Comparison of ENCODE assay signal across 8 cellular contexts in genomic region chr12:49974231-49974675, GRCh38. TPM values are rescaled to one million over a fixed set of nuclear protein-coding genes. Genes with fewer than 3 reads are reported as not detected.
DNase-seq lines count a peak whose midpoint lies in the region; ATAC-seq and TF ChIP-seq lines count a peak whose summit lies in the region.

No MANE protein-coding gene starts in this region.

- no peaks in the 10 kb centered on the region for H3K79me2 ChIP-seq in SK-N-SH (ENCODE audit: insufficient read depth)

- no peaks in the 10 kb centered on the region for H3K27me3 ChIP-seq in SK-N-SH (ENCODE audit: insufficient read depth)

- H3K4me3 ChIP-seq in SK-N-SH (ENCODE audit: low read depth in 2 of 2, low read length in 1 of 2), result no peak overlapping the region

- POLR2A ChIA-PET in SK-N-SH (lab: Yijun Ruan, JAX), result interaction anchor here (0.6 to 1.0 kb wide), 3 partner anchors 10 to 106 kb away, joined by 3 read pairs; no protein-coding TSS in a partner anchor

- H3K4me2 ChIP-seq in SK-N-SH, result no peak overlapping the region

- 41% methylated on average over 6 of the region's 15 CpGs for WGBS in SK-N-SH (ENCODE audit: low lambda C conversion rate)

- H3K4me1 ChIP-seq in SK-N-SH (ENCODE audit: control insufficient read depth in 1 of 2, insufficient read depth in 2 of 2, low read depth in 1 of 2, low read length in 1 of 2), result peaks cover 0 to 54% of the 10 kb centered on the region in 2 experiments; a peak in 2 of 4 replicates

- TF ChIP-seq EP300 in SK-N-SH (IDR thresholded peaks at IDR 0.05; ENCODE audit: borderline replicate concordance in 1 of 2, low read depth in 1 of 2, low read length in 1 of 2), result no peak

- ATAC-seq in omental fat pad (ENCODE audit: low FRiP score) (peak; percentile 56), HG02759 (IDR thresholded peaks at IDR 0.05; ENCODE audit: unreplicated experiment) (no peak), GM18870 (IDR thresholded peaks at IDR 0.05; ENCODE audit: unreplicated experiment) (no peak)

- no peaks in the 10 kb centered on the region for H3K9me2 ChIP-seq in SK-N-SH

- DNase-seq in DMS53 (lab: John Stamatoyannopoulos, UW), result peak; percentile 82
- DNase-seq in SK-N-SH, result peak; percentile 88
- peak; percentile 52 for DNase-seq in fibroblast of the conjunctiva (ENCODE audit: low read depth)
- no peak for DNase-seq in omental fat pad (ENCODE audit: low spot score)
- DNase-seq in T-helper 1 cell, result no peak
- DNase-seq in T-helper 2 cell treated with Interferon-gamma antibody and Interleukin-4, amounts not matched to agents 5 μg/mL and 100 μg/mL, for 36 hours (ENCODE audit: low spot score), result no peak

- H3K27ac ChIP-seq in SK-N-SH (ENCODE audit: low read depth in 2 of 2, low read length in 1 of 2), result peak overlapping the region in 1 of 2 experiments; percentile 73; a peak in 2 of 4 replicates

- H3K27me3 Mint-ChIP-seq in T-helper 2 cell treated with Interferon-gamma antibody and Interleukin-4, amounts not matched to agents 5 μg/mL and 100 μg/mL, for 36 hours (ENCODE audit: low read depth), result no peaks in the 10 kb centered on the region

- no peak overlapping the region for H3K4me3 Mint-ChIP-seq in T-helper 2 cell treated with Interferon-gamma antibody and Interleukin-4, amounts not matched to agents 5 μg/mL and 100 μg/mL, for 36 hours

- no peaks in the 10 kb centered on the region for H3K9me3 Mint-ChIP-seq in T-helper 2 cell treated with Interferon-gamma antibody and Interleukin-4, amounts not matched to agents 5 μg/mL and 100 μg/mL, for 36 hours

- TF ChIP-seq CTCF in SK-N-SH (IDR thresholded peaks at IDR 0.05) (peak; percentile 63), omental fat pad (IDR thresholded peaks at IDR 0.05) (no peak)

- H3K4me1 Mint-ChIP-seq in T-helper 2 cell treated with Interferon-gamma antibody and Interleukin-4, amounts not matched to agents 5 μg/mL and 100 μg/mL, for 36 hours (ENCODE audit: low read depth), result no peaks in the 10 kb centered on the region

- H3K36me3 ChIP-seq in SK-N-SH (replicated peaks in 1 of 2; ENCODE audit: control insufficient read depth in 1 of 2, insufficient read depth in 2 of 2, low read length in 1 of 2), result no peaks in the 10 kb centered on the region

- H3K9me3 ChIP-seq in SK-N-SH, result no peaks in the 10 kb centered on the region

- CTCF ChIA-PET in SK-N-SH (lab: Yijun Ruan, JAX), result interaction anchor here (0.6 to 20.3 kb wide), 22 partner anchors 7 to 193 kb away, joined by 3 to 1401 read pairs (median 5); partner anchors contain the start of genes ASIC1, CERS5, RACGAP1 and SMARCD1

- no peak overlapping the region for H3K27ac Mint-ChIP-seq in T-helper 2 cell treated with Interferon-gamma antibody and Interleukin-4, amounts not matched to agents 5 μg/mL and 100 μg/mL, for 36 hours

- no peaks in the 10 kb centered on the region for H4K20me1 ChIP-seq in SK-N-SH (ENCODE audit: insufficient read depth)

- no peak overlapping the region for H3K9ac ChIP-seq in SK-N-SH

- no peak overlapping the region for H2AFZ ChIP-seq in SK-N-SH (ENCODE audit: low read depth)

- no peaks in the 10 kb centered on the region for H3F3A ChIP-seq in SK-N-SH (replicated peaks; ENCODE audit: insufficient read depth)

- TF ChIP-seq RAD21 in SK-N-SH (IDR thresholded peaks at IDR 0.05; ENCODE audit: low read length), result peak; percentile 93

- no peaks in the 10 kb centered on the region for H3K36me3 Mint-ChIP-seq in T-helper 2 cell treated with Interferon-gamma antibody and Interleukin-4, amounts not matched to agents 5 μg/mL and 100 μg/mL, for 36 hours (ENCODE audit: low read depth)

TF ChIP-seq in SK-N-SH, 30 proteins besides CTCF, POLR2A, EP300 and RAD21:
- TF ChIP-seq USF1 (IDR thresholded peaks at IDR 0.05; ENCODE audit: borderline replicate concordance, low read depth) (no peak), TAF1 (IDR thresholded peaks at IDR 0.05; ENCODE audit: borderline replicate concordance, low read depth, low read length) (no peak), TCF12 (IDR thresholded peaks at IDR 0.05) (no peak), POLR2AphosphoS5 (IDR thresholded peaks at IDR 0.05; ENCODE audit: low read depth, low read length) (no peak), GABPA (IDR thresholded peaks at IDR 0.05; ENCODE audit: low read depth) (no peak), RCOR1 (IDR thresholded peaks at IDR 0.05; ENCODE audit: low read length) (peak; percentile 53; the same call in 1 of the 2 replicates), FOXM1 (IDR thresholded peaks at IDR 0.05; ENCODE audit: low read depth) (no peak), NRF1 (IDR thresholded peaks at IDR 0.05; ENCODE audit: low read depth, low read length) (no peak), FOSL2 (IDR thresholded peaks at IDR 0.05; ENCODE audit: borderline replicate concordance, low read depth) (no peak), MXI1 (IDR thresholded peaks at IDR 0.05; ENCODE audit: low read depth, low read length) (peak; percentile 44; the same call in 1 of the 2 replicates), ELF1 (IDR thresholded peaks at IDR 0.05) (no peak), SMC3 (IDR thresholded peaks at IDR 0.05; ENCODE audit: low read depth, low read length) (peak; percentile 96), RXRA (IDR thresholded peaks at IDR 0.05; ENCODE audit: borderline replicate concordance, low read depth) (no peak), PBX3 (IDR thresholded peaks at IDR 0.05) (no peak), GATA2 (CRISPR knock-in tag; IDR thresholded peaks at IDR 0.05) (peak; percentile 70), CHD2 (IDR thresholded peaks at IDR 0.05; ENCODE audit: low read length, partially characterized antibody) (peak; percentile 76), REST (IDR thresholded peaks at IDR 0.05; ENCODE audit: low read depth, low read length) (no peak)

RNA-seq across cellular contexts. Expression of gene AQP6, which starts 1.5 kb away (rescaled TPM):
- polyA plus RNA-seq in SK-N-SH (2012; rRNA removed), result 0.10 and 0.21 TPM in 2 replicates
- polyA plus RNA-seq in SK-N-SH (2012; cell fraction: cytosol; rRNA removed), result 0.04 and 0.09 TPM in 2 replicates
- 0.56 and 0.59 TPM in 2 replicates for polyA plus RNA-seq in SK-N-SH (2012; cell fraction: nucleus; rRNA removed)
- under 1 TPM in 1 of 4 donors, not detected in 3; 0.56 TPM for total RNA-seq in omental fat pad

RNA-seq across cellular contexts. Expression of gene AQP5, which starts 12.6 kb away (rescaled TPM):
- polyA plus RNA-seq in SK-N-SH (2012; rRNA removed), result 0.08 and 0.10 TPM in 2 replicates
- polyA plus RNA-seq in SK-N-SH (2012; cell fraction: cytosol; rRNA removed), result not detected in 2 replicates
- polyA plus RNA-seq in SK-N-SH (2012; cell fraction: nucleus; rRNA removed), result 0.06 TPM in 1 of 2 replicates, not detected in the other
- total RNA-seq in omental fat pad, result not detected

RNA-seq across cellular contexts. Expression of gene AQP2, which starts 23.7 kb away (rescaled TPM):
- not detected in 2 replicates for polyA plus RNA-seq in SK-N-SH (2012; rRNA removed)
- not detected in 2 replicates for polyA plus RNA-seq in SK-N-SH (2012; cell fraction: cytosol; rRNA removed)
- not detected in 2 replicates for polyA plus RNA-seq in SK-N-SH (2012; cell fraction: nucleus; rRNA removed)
- not detected for total RNA-seq in omental fat pad

RNA-seq across cellular contexts. Expression of gene RACGAP1, which starts 51.0 kb away (rescaled TPM):
- polyA plus RNA-seq in SK-N-SH (2012; rRNA removed), result 21.5 and 23.4 TPM in 2 replicates
- 25.5 and 28.2 TPM in 2 replicates for polyA plus RNA-seq in SK-N-SH (2012; cell fraction: cytosol; rRNA removed)
- 16.0 and 24.4 TPM in 2 replicates for polyA plus RNA-seq in SK-N-SH (2012; cell fraction: nucleus; rRNA removed)
- 10 to 100 TPM in 2 of 4 donors, 1 to 10 TPM in 2; 5.2 to 15.3 (median 8.5) TPM for total RNA-seq in omental fat pad

Comparison
In these comparisons a context has a peak if more than half of its experiments do, and no peak if none do; other contexts are left out.
1. DNase-seq: peak in DMS53 (single experiment), SK-N-SH (single experiment) and fibroblast of the conjunctiva (single experiment); none in omental fat pad (single experiment), T-helper 1 cell (0 of 5) and T-helper 2 cell treated with Interferon-gamma antibody and Interleukin-4, amounts not matched to agents 5 μg/mL and 100 μg/mL, for 36 hours (single experiment).